In the genomic region with DNA sequence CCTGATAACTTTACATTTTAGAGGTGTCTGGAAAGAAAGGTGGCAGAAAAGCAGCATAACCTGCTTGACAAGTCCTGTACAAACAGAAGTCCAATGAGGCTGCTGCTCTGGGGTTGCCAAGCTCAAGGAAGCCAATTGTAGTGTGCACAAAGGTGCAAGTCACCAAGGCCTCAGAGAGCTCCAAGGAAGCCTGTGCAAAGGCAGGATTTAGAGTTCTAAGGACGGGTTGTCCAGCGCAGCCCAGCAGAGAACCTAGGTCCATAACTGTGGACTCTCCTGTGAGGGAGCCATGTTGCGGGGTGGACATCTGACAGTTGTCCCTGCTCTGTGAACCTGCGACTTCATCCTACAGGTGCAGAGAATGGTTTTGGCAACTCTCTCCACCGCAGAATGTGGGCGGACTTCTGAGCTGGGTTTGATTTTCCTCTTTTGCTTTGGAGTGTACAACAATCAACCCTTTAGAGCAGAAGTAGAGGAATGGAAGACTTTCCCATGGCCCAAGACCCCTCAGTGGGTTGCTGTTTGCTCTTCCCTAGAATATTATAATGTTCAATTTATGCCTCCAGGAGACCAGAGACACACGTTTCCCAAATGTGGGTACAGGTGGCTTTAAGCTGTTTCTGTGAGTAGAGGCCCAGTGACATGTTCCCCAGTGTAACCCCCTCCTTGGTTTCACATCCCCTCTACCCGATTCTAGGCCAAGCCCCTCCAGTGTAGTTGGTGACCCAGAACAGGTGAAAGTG, we compare ENCODE assay signal across 8 cellular contexts.
DNase-seq lines count a peak whose midpoint lies in the region; ATAC-seq and TF ChIP-seq lines count a peak whose summit lies in the region.

No MANE protein-coding gene starts in this region.

- H3K27ac ChIP-seq in CD8-positive, alpha-beta T cell (ENCODE audit: low read depth, low read length), result no peak overlapping the region
- H3K27ac ChIP-seq in left ventricle myocardium inferior (replicated peaks) (no peak overlapping the region), GM23248 (no peak overlapping the region)

- H3K9ac ChIP-seq in GM23248, result no peak overlapping the region

- intact Hi-C loops in CD8-positive, alpha-beta T cell (cut with DNase I, micrococcal nuclease), result loop anchor here in 1 of 2 experiments (5.0 kb wide), 1 partner anchor 78 kb away; no protein-coding TSS in a partner anchor
- intact Hi-C loops in left ventricle myocardium inferior (cut with micrococcal nuclease), result no loop called here

- no peaks in the 10 kb centered on the region for H3F3A ChIP-seq in GM23248 (ENCODE audit: insufficient read depth)

- in situ Hi-C loops in GM23248 (cut with MboI), result no loop called here

- H3K79me2 ChIP-seq in GM23248 (ENCODE audit: insufficient read depth), result peaks cover 90% of the 10 kb centered on the region

- CTCF ChIA-PET in CD8-positive, alpha-beta T cell (lab: Charles Lee), result interaction anchor here (0.6 to 0.7 kb wide), 2 partner anchors 109 to 506 kb away, joined by 3 read pairs; no protein-coding TSS in a partner anchor

- H3K27me3 Mint-ChIP-seq in CD8-positive, alpha-beta T cell (ENCODE audit: low read depth), result no peaks in the 10 kb centered on the region
- H3K27me3 Mint-ChIP-seq in immature natural killer cell (ENCODE audit: low read depth in 3 of 3), result peaks cover 0 to 3% (median 2%) of the 10 kb centered on the region in 3 donors

- H3K27ac Mint-ChIP-seq in CD8-positive, alpha-beta T cell, result peak overlapping the region; percentile 83
- peak overlapping the region; percentile 12 to 90 (median 58) for H3K27ac Mint-ChIP-seq in immature natural killer cell

- H4K20me1 ChIP-seq in GM23248 (ENCODE audit: insufficient read depth), result no peaks in the 10 kb centered on the region

- no peak overlapping the region for H3K4me2 ChIP-seq in GM23248 (ENCODE audit: unreplicated experiment)

- H3K9me2 ChIP-seq in GM23248 (ENCODE audit: insufficient read depth), result no peaks in the 10 kb centered on the region

- no peak for TF ChIP-seq CTCF in CD8-positive, alpha-beta T cell (IDR thresholded peaks at IDR 0.05)
- no peak for TF ChIP-seq CTCF in left ventricle myocardium inferior (IDR thresholded peaks at IDR 0.05; ENCODE audit: borderline replicate concordance)

- no peaks in the 10 kb centered on the region for H3K36me3 ChIP-seq in CD8-positive, alpha-beta T cell (ENCODE audit: insufficient read depth, low read length)
- H3K36me3 ChIP-seq in left ventricle myocardium inferior, result no peaks in the 10 kb centered on the region
- H3K36me3 ChIP-seq in GM23248 (ENCODE audit: low read depth), result no peaks in the 10 kb centered on the region

- H3K27me3 ChIP-seq in CD8-positive, alpha-beta T cell (ENCODE audit: insufficient read depth, low read length), result no peaks in the 10 kb centered on the region
- H3K27me3 ChIP-seq in left ventricle myocardium inferior (ENCODE audit: low read depth) (no peaks in the 10 kb centered on the region), GM23248 (replicated peaks; ENCODE audit: insufficient read depth) (no peaks in the 10 kb centered on the region)

- no peak overlapping the region for H2AFZ ChIP-seq in GM23248

- peaks cover 69% of the 10 kb centered on the region for H3K4me1 Mint-ChIP-seq in CD8-positive, alpha-beta T cell (ENCODE audit: low read depth)
- H3K4me1 Mint-ChIP-seq in immature natural killer cell, result peaks cover 48 to 66% of the 10 kb centered on the region in 2 donors

- no peaks in the 10 kb centered on the region for H3K9me3 ChIP-seq in CD8-positive, alpha-beta T cell (ENCODE audit: low read length)
- H3K9me3 ChIP-seq in left ventricle myocardium inferior (replicated peaks), result no peaks in the 10 kb centered on the region
- H3K9me3 ChIP-seq in GM23248 (ENCODE audit: low read depth), result no peaks in the 10 kb centered on the region

- no peaks in the 10 kb centered on the region for H3K9me3 Mint-ChIP-seq in CD8-positive, alpha-beta T cell
- no peaks in the 10 kb centered on the region for H3K9me3 Mint-ChIP-seq in immature natural killer cell

- 94 to 97% methylated on average over 8 of the region's 8 CpGs for WGBS in GM23248 (ENCODE audit: low coverage in 1 of 2, low lambda C conversion rate in 2 of 2, missing lambda C conversion rate in 2 of 2), 2 experiments

- no peak for DNase-seq in CD8-positive, alpha-beta T cell
- DNase-seq in NCI-H526 (lab: John Stamatoyannopoulos, UW) (peak; percentile 95 to 96), immature natural killer cell (no peak), left ventricle myocardium inferior (no peak), GM23248 (no peak), C1 segment of cervical spinal cord (lab: John Stamatoyannopoulos, UW) (no peak), A172 (ENCODE audit: low spot score) (no peak)

- no peak for ATAC-seq in CD8-positive, alpha-beta T cell
- peak; percentile 46 for ATAC-seq in GM21515 (IDR thresholded peaks at IDR 0.05; ENCODE audit: unreplicated experiment)

- no peak overlapping the region for H3K4me3 ChIP-seq in CD8-positive, alpha-beta T cell (ENCODE audit: low read depth, low read length)
- H3K4me3 ChIP-seq in left ventricle myocardium inferior, result no peak overlapping the region
- H3K4me3 ChIP-seq in GM23248, result no peak overlapping the region

- H3K4me1 ChIP-seq in CD8-positive, alpha-beta T cell (ENCODE audit: insufficient read depth, low read length), result peaks cover 43% of the 10 kb centered on the region
- H3K4me1 ChIP-seq in left ventricle myocardium inferior (peaks cover 40% of the 10 kb centered on the region), GM23248 (ENCODE audit: insufficient read depth) (peaks cover 28% of the 10 kb centered on the region)

- H3K4me3 Mint-ChIP-seq in CD8-positive, alpha-beta T cell, result peak overlapping the region; percentile 52
- peak overlapping the region in 2 of 5 donors; percentile 15 for H3K4me3 Mint-ChIP-seq in immature natural killer cell

- H3K36me3 Mint-ChIP-seq in CD8-positive, alpha-beta T cell, result no peaks in the 10 kb centered on the region
- H3K36me3 Mint-ChIP-seq in immature natural killer cell, result peaks cover 0 to 6% (median 3%) of the 10 kb centered on the region in 3 donors

- POLR2A ChIA-PET in CD8-positive, alpha-beta T cell (lab: Charles Lee), result interaction anchor here (0.6 to 1.0 kb wide), 3 partner anchors 91 to 994 kb away, joined by 3 to 5 read pairs (median 4); no protein-coding TSS in a partner anchor

Comparison
In these comparisons a context has a peak if more than half of its experiments do, and no peak if none do; other contexts are left out.
1. DNase-seq: peak in NCI-H526 (2 of 2); none in CD8-positive, alpha-beta T cell (0 of 7), immature natural killer cell (0 of 3), left ventricle myocardium inferior (single experiment), GM23248 (single experiment), C1 segment of cervical spinal cord (0 of 14) and A172 (single experiment).